ENCODE assay signal across 8 cellular contexts in the genomic region with DNA sequence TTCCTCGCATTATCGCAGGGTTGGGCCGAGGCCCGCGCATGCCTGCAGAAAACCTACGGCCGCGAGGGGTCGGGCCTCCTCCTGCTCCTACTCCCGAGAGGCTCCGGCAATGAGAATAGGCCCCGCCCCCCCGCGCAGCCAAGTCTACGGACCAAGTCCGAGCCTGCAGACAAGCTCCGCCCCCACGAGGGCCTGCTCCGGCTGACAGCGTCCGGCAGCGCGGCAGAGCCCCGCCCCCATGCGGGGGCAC. TPM values are rescaled to one million over a fixed set of nuclear protein-coding genes. Genes with fewer than 3 reads are reported as not detected.
A peak's percentile ranks its signal among the peaks of the same experiment; 100 is the strongest.
DNase-seq lines count a peak whose midpoint lies in the region; ATAC-seq and FAIRE-seq lines count a peak whose summit lies in the region.

No MANE protein-coding gene starts in this region.

- intact Hi-C loops in dendritic cell treated with granulocyte-macrophage colony-stimulating factor and Interleukin-4, amounts not matched to agents 40 ng/mL and 50 ng/mL, for 4 days (cut with micrococcal nuclease), result loop anchor here (1.0 to 2.0 kb wide), 2 partner anchors 17 to 77 kb away; partner anchors contain the start of gene RNF5

- H3K27ac Mint-ChIP-seq in dendritic cell treated with granulocyte-macrophage colony-stimulating factor and Interleukin-4, amounts not matched to agents 40 ng/mL and 50 ng/mL, for 4 days, result peak overlapping the region; percentile 99

- DNase-seq in NCI-H526 treated with DMSO at 0.1 percent for 48 hours (lab: John Stamatoyannopoulos, UW), result peak; percentile 97
- peak; percentile 100 for DNase-seq in activated CD4-positive, alpha-beta T cell treated with anti-CD3 and anti-CD28 coated beads, Interleukin-2, amount 50 U/mL, for 48 hours
- peak; percentile 100 for DNase-seq in left lobe of liver (ENCODE audit: low spot score)
- peak; percentile 100 for DNase-seq in stimulated activated CD4-positive, alpha-beta T cell treated with anti-CD3 and anti-CD28 coated beads, Interleukin-2, amount 100 ng/mL, for 48 hours

- H3K9me3 Mint-ChIP-seq in dendritic cell treated with granulocyte-macrophage colony-stimulating factor and Interleukin-4, amounts not matched to agents 40 ng/mL and 50 ng/mL, for 4 days, result no peaks in the 10 kb centered on the region

- peaks cover 5% of the 10 kb centered on the region for H3K27me3 Mint-ChIP-seq in dendritic cell treated with granulocyte-macrophage colony-stimulating factor and Interleukin-4, amounts not matched to agents 40 ng/mL and 50 ng/mL, for 4 days

- H3K4me1 Mint-ChIP-seq in dendritic cell treated with granulocyte-macrophage colony-stimulating factor and Interleukin-4, amounts not matched to agents 40 ng/mL and 50 ng/mL, for 4 days (ENCODE audit: low read depth), result peaks cover 64% of the 10 kb centered on the region

- FAIRE-seq in A204.1 (lab: Jason Lieb, UNC), result peak; percentile 97

- H3K36me3 Mint-ChIP-seq in dendritic cell treated with granulocyte-macrophage colony-stimulating factor and Interleukin-4, amounts not matched to agents 40 ng/mL and 50 ng/mL, for 4 days (ENCODE audit: low read depth), result peaks cover 34% of the 10 kb centered on the region

- ATAC-seq in GM18519 (IDR thresholded peaks at IDR 0.05; ENCODE audit: low FRiP score, unreplicated experiment) (peak; percentile 60), HG03442 (IDR thresholded peaks at IDR 0.05; ENCODE audit: unreplicated experiment) (peak; percentile 70), left lobe of liver (peak; percentile 89)

- H3K4me3 Mint-ChIP-seq in dendritic cell treated with granulocyte-macrophage colony-stimulating factor and Interleukin-4, amounts not matched to agents 40 ng/mL and 50 ng/mL, for 4 days, result peak overlapping the region; percentile 94

RNA-seq across cellular contexts. Expression of gene GPSM3, which starts 3.1 kb away (rescaled TPM):
- total RNA-seq in left lobe of liver, result 5.1 TPM

RNA-seq across cellular contexts. Expression of gene PBX2, which starts 5.6 kb away (rescaled TPM):
- total RNA-seq in left lobe of liver, result 26.7 TPM

RNA-seq across cellular contexts. Expression of gene AGER, which starts 11.5 kb away (rescaled TPM):
- 6.0 TPM for total RNA-seq in left lobe of liver

RNA-seq across cellular contexts. Expression of gene RNF5, which starts 17.4 kb away (rescaled TPM):
- total RNA-seq in left lobe of liver, result 57.3 TPM

RNA-seq across cellular contexts. Expression of gene AGPAT1, which starts 19.7 kb away (rescaled TPM):
- total RNA-seq in left lobe of liver, result 32.4 TPM

Comparison
In these comparisons a context has a peak if more than half of its experiments do, and no peak if none do; other contexts are left out.
1. Peak in every context shown above with its lines: DNase-seq and ATAC-seq.